ENCODE assay signal across 13 cellular contexts in the genomic region with DNA sequence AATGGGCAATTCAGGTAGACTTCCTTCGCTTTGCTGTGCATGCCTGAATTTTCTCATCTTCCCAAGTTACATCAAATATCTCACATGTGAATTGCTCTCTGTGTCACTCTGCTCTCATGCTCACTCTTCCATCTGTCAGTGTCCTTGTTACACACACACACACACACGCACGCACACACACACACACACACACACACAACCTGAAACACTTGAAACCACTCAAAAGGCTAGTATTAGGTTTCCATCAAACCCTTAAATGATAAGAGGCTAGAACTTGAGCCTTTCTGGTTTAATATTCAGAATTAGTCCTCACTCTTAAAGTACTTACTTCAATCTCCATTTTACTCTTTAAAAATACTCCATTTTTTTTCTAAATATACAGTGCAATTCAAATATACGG.
DNase-seq lines count a peak whose midpoint lies in the region; ATAC-seq lines count a peak whose summit lies in the region.
"Had no signal": no experiment of that assay in that cellular context is flagged by ENCODE, and none has a peak within 500 bp of the region (broad histone marks: within the 10 kb centered on the region; RNA-seq: fewer than 3 reads in every experiment).

No MANE protein-coding gene starts in this region.

- H3K9me3 Mint-ChIP-seq in activated CD4-positive, alpha-beta T cell treated with anti-CD3 and anti-CD28 coated beads for 36 hours (ENCODE audit: low read depth): peaks cover 5% of the 10 kb centered on the region
- peaks cover 10% of the 10 kb centered on the region for H3K9me3 Mint-ChIP-seq in activated T-helper 17 cell treated with anti-CD3 and anti-CD28 coated beads, Interleukin-2, amount 50 U/mL, for 72 hours

- H3K27ac Mint-ChIP-seq in activated CD4-positive, alpha-beta T cell treated with anti-CD3 and anti-CD28 coated beads for 36 hours: no peak overlapping the region
- no peak overlapping the region for H3K27ac Mint-ChIP-seq in activated T-helper 17 cell treated with anti-CD3 and anti-CD28 coated beads, Interleukin-2, amount 50 U/mL, for 72 hours
- H3K27ac Mint-ChIP-seq: T-helper 17 cell had no signal

- H3K4me3 Mint-ChIP-seq in activated CD4-positive, alpha-beta T cell treated with anti-CD3 and anti-CD28 coated beads for 36 hours: no peak overlapping the region
- H3K4me3 Mint-ChIP-seq in activated T-helper 17 cell treated with anti-CD3 and anti-CD28 coated beads, Interleukin-2, amount 50 U/mL, for 72 hours: no peak overlapping the region
- H3K4me3 Mint-ChIP-seq: T-helper 17 cell had no signal

- H3K27me3 Mint-ChIP-seq in activated CD4-positive, alpha-beta T cell treated with anti-CD3 and anti-CD28 coated beads for 36 hours: peaks cover 4% of the 10 kb centered on the region
- H3K27me3 Mint-ChIP-seq in activated T-helper 17 cell treated with anti-CD3 and anti-CD28 coated beads, Interleukin-2, amount 50 U/mL, for 72 hours: no peaks in the 10 kb centered on the region
- H3K27me3 Mint-ChIP-seq: T-helper 17 cell had no signal

- POLR2A ChIA-PET in activated CD4-positive, alpha-beta T cell treated with anti-CD3 and anti-CD28 coated beads for 36 hours (lab: Charles Lee): no interaction called here

- no peaks in the 10 kb centered on the region for H3K4me1 Mint-ChIP-seq in activated CD4-positive, alpha-beta T cell treated with anti-CD3 and anti-CD28 coated beads for 36 hours
- no peaks in the 10 kb centered on the region for H3K4me1 Mint-ChIP-seq in activated T-helper 17 cell treated with anti-CD3 and anti-CD28 coated beads, Interleukin-2, amount 50 U/mL, for 72 hours
- H3K4me1 Mint-ChIP-seq: T-helper 17 cell had no signal

- H3K36me3 Mint-ChIP-seq in activated CD4-positive, alpha-beta T cell treated with anti-CD3 and anti-CD28 coated beads for 36 hours (ENCODE audit: low read depth): no peaks in the 10 kb centered on the region
- no peaks in the 10 kb centered on the region for H3K36me3 Mint-ChIP-seq in activated T-helper 17 cell treated with anti-CD3 and anti-CD28 coated beads, Interleukin-2, amount 50 U/mL, for 72 hours (ENCODE audit: low read depth)

- CTCF ChIA-PET in activated CD4-positive, alpha-beta T cell treated with anti-CD3 and anti-CD28 coated beads for 36 hours (lab: Charles Lee): no interaction called here

- DNase-seq in NCI-H2107 treated with DMSO at 0.1 percent for 48 hours (lab: John Stamatoyannopoulos, UW; ENCODE audit: unreplicated experiment) (peak; percentile 59), NCI-H2107 (lab: John Stamatoyannopoulos, UW) (no peak), NCI-H187 (lab: John Stamatoyannopoulos, UW) (peak; percentile 54 to 68), NCI-H510A (lab: John Stamatoyannopoulos, UW) (peak; percentile 7), NOMO-1 treated with dmso at 0.1 percent for 144 hours (lab: John Stamatoyannopoulos, UW; ENCODE audit: unreplicated experiment) (no peak)
- no peak for DNase-seq in activated CD4-positive, alpha-beta T cell treated with anti-CD3 and anti-CD28 coated beads for 36 hours
- DNase-seq: EL, NCI-H2081 treated with DMSO at 0.1 percent for 48 hours, NCI-H526, SJCRH30, T-helper 17 cell had no signal

- no peak for ATAC-seq in activated CD4-positive, alpha-beta T cell treated with anti-CD3 and anti-CD28 coated beads for 36 hours
- ATAC-seq in activated T-helper 17 cell treated with anti-CD3 and anti-CD28 coated beads, Interleukin-2, amount 50 U/mL, for 72 hours (replicated peaks): no peak
- ATAC-seq: A549, T-helper 17 cell had no signal

- intact Hi-C loops in activated CD4-positive, alpha-beta T cell treated with anti-CD3 and anti-CD28 coated beads for 36 hours (cut with DNase I, micrococcal nuclease): no loop called here

Comparison
In these comparisons a context has a peak if more than half of its experiments do, and no peak if none do; other contexts are left out.
1. DNase-seq: peak in NCI-H2107 treated with DMSO at 0.1 percent for 48 hours (single experiment), NCI-H187 (2 of 2) and NCI-H510A (single experiment); none in NCI-H2107 (single experiment), NOMO-1 treated with dmso at 0.1 percent for 144 hours (single experiment) and activated CD4-positive, alpha-beta T cell treated with anti-CD3 and anti-CD28 coated beads for 36 hours (single experiment).